Comparison of ENCODE assay signal across 28 cellular contexts in the genomic region with DNA sequence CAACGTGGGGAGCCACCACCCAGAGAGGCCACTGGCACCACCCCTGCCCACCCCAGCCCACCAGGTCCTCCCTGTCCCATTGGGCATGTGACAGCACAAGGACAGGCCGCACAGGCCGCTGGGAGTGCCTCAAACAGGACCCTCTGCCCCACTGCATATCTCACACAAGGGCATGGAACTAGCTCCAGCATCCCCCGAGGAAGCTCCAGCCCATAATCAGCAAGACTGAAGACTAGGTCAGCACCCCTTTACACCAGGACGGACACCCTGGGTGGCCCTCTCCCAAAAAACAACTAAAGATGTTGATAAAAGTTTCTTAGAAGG. TPM values are rescaled to one million over a fixed set of nuclear protein-coding genes. Genes with fewer than 3 reads are reported as not detected.
DNase-seq lines count a peak whose midpoint lies in the region; TF ChIP-seq lines count a peak whose summit lies in the region.
"Had no signal": no experiment of that assay in that cellular context is flagged by ENCODE, and none has a peak within 500 bp of the region (broad histone marks: within the 10 kb centered on the region; RNA-seq: fewer than 3 reads in every experiment).

No MANE protein-coding gene starts in this region.

- no peaks in the 10 kb centered on the region for H3K27me3 ChIP-seq in KMS-11 (ENCODE audit: insufficient read depth, low read depth)
- H3K27me3 ChIP-seq in hepatocyte = no peaks in the 10 kb centered on the region
- H3K27me3 ChIP-seq in sigmoid colon = no peaks in the 10 kb centered on the region
- H3K27me3 ChIP-seq: body of pancreas, heart right ventricle, ovary, right atrium auricular region had no signal

- H3K4me3 Mint-ChIP-seq in activated T-helper 1 cell treated with anti-CD3 and anti-CD28 coated beads, Interleukin-12 subunit alpha, Interleukin-12 subunit beta, Interleukin-2, Interleukin-4 antibody, amounts not matched to agents 30 ng/mL and 10 ng/mL and 1 ng/mL, durations not matched to agents 14 hours and 24 hours and 36 hours = no peak overlapping the region
- H3K4me3 Mint-ChIP-seq: activated CD4-positive, alpha-beta T cell treated with anti-CD3 and anti-CD28 coated beads for 36 hours; activated naive CD8-positive, alpha-beta T cell treated with anti-CD3 and anti-CD28 coated beads, Interleukin-2, amount 50 U/mL, for 24 hours; CD8-positive, alpha-beta T cell; natural killer cell; stimulated activated memory B cell treated with anti-CD40 and anti-IgM and Interleukin-4, amounts not matched to agents 10 μg/mL and 1 μg/mL and 100 μg/mL, for 72 hours; T-helper 1 cell treated with Interleukin-12 subunit alpha and Interleukin-12 subunit beta and Interleukin-4 antibody, amounts not matched to agents 30 μg/mL and 1 μg/mL, for 36 hours had no signal

- H3K9me3 ChIP-seq in hepatocyte (ENCODE audit: low read depth) (no peaks in the 10 kb centered on the region), sigmoid colon (no peaks in the 10 kb centered on the region)
- H3K9me3 ChIP-seq: body of pancreas, heart right ventricle, ovary, right atrium auricular region, thoracic aorta had no signal

- H3K9me2 ChIP-seq in hepatocyte (replicated peaks; ENCODE audit: insufficient read depth) = no peaks in the 10 kb centered on the region

- WGBS in hepatocyte (ENCODE audit: low lambda C conversion rate, missing lambda C conversion rate) = 90% methylated on average over 5 of the region's 5 CpGs
- 93 to 94% methylated on average over 5 of the region's 5 CpGs for WGBS in sigmoid colon, 2 donors

- H3K4me1 ChIP-seq in KMS-11 (ENCODE audit: low read depth, poor library complexity, severe bottlenecking) (peaks cover 23% of the 10 kb centered on the region), hepatocyte (ENCODE audit: insufficient read depth) (no peaks in the 10 kb centered on the region), sigmoid colon (no peaks in the 10 kb centered on the region)
- H3K4me1 ChIP-seq: body of pancreas, heart right ventricle, right atrium auricular region had no signal

- H3K27ac Mint-ChIP-seq in activated T-helper 1 cell treated with anti-CD3 and anti-CD28 coated beads, Interleukin-12 subunit alpha, Interleukin-12 subunit beta, Interleukin-2, Interleukin-4 antibody, amounts not matched to agents 30 ng/mL and 10 ng/mL and 1 ng/mL, durations not matched to agents 14 hours and 24 hours and 36 hours = no peak overlapping the region
- H3K27ac Mint-ChIP-seq: activated CD4-positive, alpha-beta T cell treated with anti-CD3 and anti-CD28 coated beads for 36 hours; activated naive CD8-positive, alpha-beta T cell treated with anti-CD3 and anti-CD28 coated beads, Interleukin-2, amount 50 U/mL, for 24 hours; CD8-positive, alpha-beta T cell; natural killer cell; stimulated activated memory B cell treated with anti-CD40 and anti-IgM and Interleukin-4, amounts not matched to agents 10 μg/mL and 1 μg/mL and 100 μg/mL, for 72 hours; T-helper 1 cell treated with Interleukin-12 subunit alpha and Interleukin-12 subunit beta and Interleukin-4 antibody, amounts not matched to agents 30 μg/mL and 1 μg/mL, for 36 hours had no signal

- peak overlapping the region; percentile 95 for H3K27ac ChIP-seq in KMS-11
- no peak overlapping the region for H3K27ac ChIP-seq in hepatocyte
- no peak overlapping the region for H3K27ac ChIP-seq in sigmoid colon
- H3K27ac ChIP-seq: body of pancreas, heart right ventricle, ovary, right atrium auricular region, SK-N-MC, thoracic aorta had no signal

- H3K36me3 ChIP-seq in KMS-11 (ENCODE audit: insufficient read depth) (no peaks in the 10 kb centered on the region), hepatocyte (replicated peaks; ENCODE audit: insufficient read depth, low read depth) (no peaks in the 10 kb centered on the region), sigmoid colon (no peaks in the 10 kb centered on the region)
- H3K36me3 ChIP-seq: heart right ventricle, ovary, right atrium auricular region, thoracic aorta had no signal

- H2AFZ ChIP-seq in KMS-11 (ENCODE audit: low read depth) (no peak overlapping the region), hepatocyte (no peak overlapping the region)

- no peaks in the 10 kb centered on the region for H3K9me3 Mint-ChIP-seq in activated T-helper 1 cell treated with anti-CD3 and anti-CD28 coated beads, Interleukin-12 subunit alpha, Interleukin-12 subunit beta, Interleukin-2, Interleukin-4 antibody, amounts not matched to agents 30 ng/mL and 10 ng/mL and 1 ng/mL, durations not matched to agents 14 hours and 24 hours and 36 hours
- H3K9me3 Mint-ChIP-seq: activated naive CD8-positive, alpha-beta T cell treated with anti-CD3 and anti-CD28 coated beads, Interleukin-2, amount 50 U/mL, for 24 hours; CD8-positive, alpha-beta T cell; natural killer cell; T-helper 1 cell treated with Interleukin-12 subunit alpha and Interleukin-12 subunit beta and Interleukin-4 antibody, amounts not matched to agents 30 μg/mL and 1 μg/mL, for 36 hours had no signal

- H4K20me1 ChIP-seq in KMS-11 (ENCODE audit: insufficient read depth) (no peaks in the 10 kb centered on the region), hepatocyte (ENCODE audit: insufficient read depth, poor library complexity, severe bottlenecking) (no peaks in the 10 kb centered on the region)

- H3K79me2 ChIP-seq in KMS-11 (ENCODE audit: insufficient read depth, low read depth) = no peaks in the 10 kb centered on the region; the same call in 1 of the 2 replicates
- no peaks in the 10 kb centered on the region for H3K79me2 ChIP-seq in hepatocyte

- TF ChIP-seq EP300 in sigmoid colon (IDR thresholded peaks at IDR 0.05) = no peak

- peak; percentile 5 for DNase-seq in activated CD8-positive, alpha-beta memory T cell treated with anti-CD3 and anti-CD28 coated beads, Interleukin-2, amount 50 U/mL, for 4 hours
- peak; percentile 2 for DNase-seq in hepatocyte (ENCODE audit: low spot score)
- DNase-seq in sigmoid colon = peak; percentile 42
- no peak for DNase-seq in activated T-helper 1 cell treated with anti-CD3 and anti-CD28 coated beads, Interleukin-12 subunit alpha, Interleukin-12 subunit beta, Interleukin-2, Interleukin-4 antibody, amounts not matched to agents 30 ng/mL and 10 ng/mL and 1 ng/mL, durations not matched to agents 14 hours and 24 hours and 36 hours (ENCODE audit: low spot score)
- no peak for DNase-seq in C1 segment of cervical spinal cord (lab: John Stamatoyannopoulos, UW)
- DNase-seq in SK-N-DZ (ENCODE audit: low spot score) = no peak
- DNase-seq: activated CD4-positive, alpha-beta T cell treated with anti-CD3 and anti-CD28 coated beads for 36 hours; activated gamma-delta T cell treated with Interleukin-2 at 50 U/mL for 16 hours; activated naive CD8-positive, alpha-beta T cell treated with anti-CD3 and anti-CD28 coated beads, Interleukin-2, amount 50 U/mL, for 24 hours; DMS153; effector CD4-positive, alpha-beta T cell; erythroblast; foreskin fibroblast; heart right ventricle; midbrain; natural killer cell; NCI-H1694 treated with DMSO at 0.1 percent for 48 hours; NCI-H69; stimulated activated CD4-positive, alpha-beta T cell treated with anti-CD3 and anti-CD28 coated beads, Interleukin-4, amount 100 ng/mL, for 1 hour had no signal

- TF ChIP-seq POLR2A in sigmoid colon (IDR thresholded peaks at IDR 0.05) = no peak

- intact Hi-C loops in sigmoid colon (cut with DNase I) = no loop called here
- intact Hi-C loops in activated T-helper 1 cell treated with anti-CD3 and anti-CD28 coated beads, Interleukin-12 subunit alpha, Interleukin-12 subunit beta, Interleukin-2, Interleukin-4 antibody, amounts not matched to agents 30 ng/mL and 10 ng/mL and 1 ng/mL, durations not matched to agents 14 hours and 24 hours and 36 hours (cut with micrococcal nuclease) = no loop called here

- H3K9ac ChIP-seq in KMS-11 = no peak overlapping the region

- H3K27me3 Mint-ChIP-seq in activated T-helper 1 cell treated with anti-CD3 and anti-CD28 coated beads, Interleukin-12 subunit alpha, Interleukin-12 subunit beta, Interleukin-2, Interleukin-4 antibody, amounts not matched to agents 30 ng/mL and 10 ng/mL and 1 ng/mL, durations not matched to agents 14 hours and 24 hours and 36 hours (ENCODE audit: insufficient read depth) = no peaks in the 10 kb centered on the region
- H3K27me3 Mint-ChIP-seq: activated CD4-positive, alpha-beta T cell treated with anti-CD3 and anti-CD28 coated beads for 36 hours; activated naive CD8-positive, alpha-beta T cell treated with anti-CD3 and anti-CD28 coated beads, Interleukin-2, amount 50 U/mL, for 24 hours; stimulated activated memory B cell treated with anti-CD40 and anti-IgM and Interleukin-4, amounts not matched to agents 10 μg/mL and 1 μg/mL and 100 μg/mL, for 72 hours had no signal

- peaks cover 9% of the 10 kb centered on the region for H3K4me1 Mint-ChIP-seq in activated T-helper 1 cell treated with anti-CD3 and anti-CD28 coated beads, Interleukin-12 subunit alpha, Interleukin-12 subunit beta, Interleukin-2, Interleukin-4 antibody, amounts not matched to agents 30 ng/mL and 10 ng/mL and 1 ng/mL, durations not matched to agents 14 hours and 24 hours and 36 hours (ENCODE audit: low read depth)
- H3K4me1 Mint-ChIP-seq: activated naive CD8-positive, alpha-beta T cell treated with anti-CD3 and anti-CD28 coated beads, Interleukin-2, amount 50 U/mL, for 24 hours; natural killer cell had no signal

- TF ChIP-seq CTCF in KMS-11 (conservative IDR thresholded peaks at IDR 0.05; ENCODE audit: low read depth, low read length) = no peak
- TF ChIP-seq CTCF in hepatocyte (IDR thresholded peaks at IDR 0.05; ENCODE audit: poor library complexity) = no peak
- no peak for TF ChIP-seq CTCF in sigmoid colon (IDR thresholded peaks at IDR 0.05)

- no peaks in the 10 kb centered on the region for H3K36me3 Mint-ChIP-seq in activated T-helper 1 cell treated with anti-CD3 and anti-CD28 coated beads, Interleukin-12 subunit alpha, Interleukin-12 subunit beta, Interleukin-2, Interleukin-4 antibody, amounts not matched to agents 30 ng/mL and 10 ng/mL and 1 ng/mL, durations not matched to agents 14 hours and 24 hours and 36 hours (ENCODE audit: low read depth)
- H3K36me3 Mint-ChIP-seq: natural killer cell had no signal

- H3K4me3 ChIP-seq in KMS-11 (IDR thresholded peaks at IDR 0.05; ENCODE audit: insufficient read depth, low read depth, low read length) = no peak overlapping the region
- H3K4me3 ChIP-seq in hepatocyte = no peak overlapping the region
- no peak overlapping the region for H3K4me3 ChIP-seq in sigmoid colon
- H3K4me3 ChIP-seq: body of pancreas, heart right ventricle, ovary, right atrium auricular region, SK-N-MC, thoracic aorta had no signal

- H3K4me2 ChIP-seq in KMS-11 = no peak overlapping the region
- H3K4me2 ChIP-seq in hepatocyte = no peak overlapping the region

RNA-seq across cellular contexts. Expression of a gene that starts 29.7 kb away (rescaled TPM):
- total RNA-seq in hepatocyte (2.6 and 4.1 TPM in 2 replicates), sigmoid colon (10 to 100 TPM in 1 of 4 donors, 1 to 10 TPM in 3; 3.6 to 15.0 (median 5.3) TPM)
- polyA plus RNA-seq in hepatocyte (8.5 TPM in 2 replicates), sigmoid colon (1 to 10 TPM; 2.5 to 7.0 (median 3.0) TPM)
- total RNA-seq in activated T-helper 1 cell treated with anti-CD3 and anti-CD28 coated beads, Interleukin-12 subunit alpha, Interleukin-12 subunit beta, Interleukin-2, Interleukin-4 antibody, amounts not matched to agents 30 ng/mL and 10 ng/mL and 1 ng/mL, durations not matched to agents 14 hours and 24 hours and 36 hours = 20.6 and 21.5 TPM in 2 replicates
- polyA plus RNA-seq in SK-N-DZ (2014; cell fraction: cytosol; rRNA removed) = 10.7 and 14.6 TPM in 2 replicates
- 7.8 and 8.6 TPM in 2 replicates for polyA plus RNA-seq in SK-N-DZ (2014; cell fraction: nucleus; rRNA removed)

RNA-seq across cellular contexts. Expression of a gene that starts 29.7 kb away (rescaled TPM):
- total RNA-seq in hepatocyte (12.3 and 15.9 TPM in 2 replicates), sigmoid colon (10 to 100 TPM in 1 of 4 donors, 1 to 10 TPM in 3; 6.6 to 15.0 (median 8.7) TPM)
- polyA plus RNA-seq in hepatocyte (12.9 and 13.0 TPM in 2 replicates), sigmoid colon (1 to 10 TPM; 1.8 to 7.8 (median 2.8) TPM)
- total RNA-seq in activated T-helper 1 cell treated with anti-CD3 and anti-CD28 coated beads, Interleukin-12 subunit alpha, Interleukin-12 subunit beta, Interleukin-2, Interleukin-4 antibody, amounts not matched to agents 30 ng/mL and 10 ng/mL and 1 ng/mL, durations not matched to agents 14 hours and 24 hours and 36 hours = 22.2 and 24.1 TPM in 2 replicates
- 11.0 and 14.0 TPM in 2 replicates for polyA plus RNA-seq in SK-N-DZ (2014; cell fraction: cytosol; rRNA removed)
- 10.2 and 16.6 TPM in 2 replicates for polyA plus RNA-seq in SK-N-DZ (2014; cell fraction: nucleus; rRNA removed)

Comparison
In these comparisons a context has a peak if more than half of its experiments do, and no peak if none do; other contexts are left out.
1. DNase-seq: peak in activated CD8-positive, alpha-beta memory T cell treated with anti-CD3 and anti-CD28 coated beads, Interleukin-2, amount 50 U/mL, for 4 hours (single experiment), hepatocyte (single experiment) and sigmoid colon (single experiment); none in activated T-helper 1 cell treated with anti-CD3 and anti-CD28 coated beads, Interleukin-12 subunit alpha, Interleukin-12 subunit beta, Interleukin-2, Interleukin-4 antibody, amounts not matched to agents 30 ng/mL and 10 ng/mL and 1 ng/mL, durations not matched to agents 14 hours and 24 hours and 36 hours (single experiment), C1 segment of cervical spinal cord (0 of 14) and SK-N-DZ (single experiment).